In genomic region chr2:75241696-75242095, GRCh38 we compare ENCODE assay signal across 11 cellular contexts. TPM values are rescaled to one million over a fixed set of nuclear protein-coding genes. Genes with fewer than 3 reads are reported as not detected.
DNase-seq lines count a peak whose midpoint lies in the region; ATAC-seq and TF ChIP-seq lines count a peak whose summit lies in the region.
"Had no signal": no experiment of that assay in that cellular context is flagged by ENCODE, and none has a peak within 500 bp of the region (broad histone marks: within the 10 kb centered on the region; RNA-seq: fewer than 3 reads in every experiment).

No MANE protein-coding gene starts in this region.

- no peaks in the 10 kb centered on the region for H3K36me3 Mint-ChIP-seq in MCF 10A (ENCODE audit: insufficient read depth, unreplicated experiment)
- peaks cover 0 to 7% of the 10 kb centered on the region in 2 donors for H3K36me3 Mint-ChIP-seq in activated naive CD4-positive, alpha-beta T cell treated with anti-CD3 and anti-CD28 coated beads, Interleukin-2, amount 50 U/mL, for 72 hours

- H3K9me3 Mint-ChIP-seq in MCF 10A (ENCODE audit: unreplicated experiment), result no peaks in the 10 kb centered on the region
- H3K9me3 Mint-ChIP-seq in activated naive CD4-positive, alpha-beta T cell treated with anti-CD3 and anti-CD28 coated beads, Interleukin-2, amount 50 U/mL, for 72 hours, result peaks cover 0 to 8% of the 10 kb centered on the region in 2 donors

- WGBS in mammary epithelial cell (ENCODE audit: low coverage, missing lambda C conversion rate), result 95% methylated on average over 4 of the region's 4 CpGs

- CTCF ChIA-PET in MCF 10A (lab: Yijun Ruan, JAX) (interaction anchor here (0.6 to 4.0 kb wide), 25 partner anchors 8 to 550 kb away, joined by 3 to 45 read pairs (median 4); partner anchors contain the start of gene TACR1), mammary epithelial cell (lab: Charles Lee; ENCODE audit: low non-redundant PET) (interaction anchor here (0.6 kb wide), 1 partner anchor 85 kb away, joined by 4 read pairs; no protein-coding TSS in a partner anchor)

- in situ Hi-C loops in mammary epithelial cell (cut with MboI; ENCODE audit: low sequenced_read_pairs in 2 of 2), result no loop called here

- no TSS peak for BruUV-seq in MCF 10A (replicated peaks; lab: Mats Ljungman, UMichigan)
- no TSS peak for BruUV-seq in mammary epithelial cell (replicated peaks; lab: Mats Ljungman, UMichigan)

- H3K4me3 Mint-ChIP-seq in MCF 10A (ENCODE audit: unreplicated experiment), result no peak overlapping the region

- no peak for TF ChIP-seq POLR2A in breast epithelium (IDR thresholded peaks at IDR 0.05)

- H3K27ac ChIP-seq in breast epithelium (no peak overlapping the region), mammary epithelial cell (ENCODE audit: insufficient read depth, low read depth, low read length) (no peak overlapping the region)

- no peaks in the 10 kb centered on the region for H3K79me2 ChIP-seq in mammary epithelial cell (ENCODE audit: insufficient read depth, low read length)

- dilution Hi-C loops in mammary epithelial cell (cut with HindIII; ENCODE audit: low sequenced_read_pairs), result no loop called here

- H3K36me3 ChIP-seq in breast epithelium (no peaks in the 10 kb centered on the region), mammary epithelial cell (ENCODE audit: insufficient read depth, low read length) (no peaks in the 10 kb centered on the region)

- H3K9me3 ChIP-seq in breast epithelium (peaks cover 16 to 20% of the 10 kb centered on the region in 2 donors), mammary epithelial cell (replicated peaks; ENCODE audit: insufficient read depth, low read length) (no peaks in the 10 kb centered on the region)

- no peaks in the 10 kb centered on the region for H3K27me3 Mint-ChIP-seq in MCF 10A (ENCODE audit: insufficient read depth, unreplicated experiment)

- TF ChIP-seq CTCF in MCF 10A (IDR thresholded peaks at IDR 0.05; ENCODE audit: unreplicated experiment), result no peak
- no peak for TF ChIP-seq CTCF in breast epithelium (IDR thresholded peaks at IDR 0.05)
- peak; percentile 26 to 35 for TF ChIP-seq CTCF in mammary epithelial cell (conservative IDR thresholded peaks at IDR 0.05 in 1 of 2, IDR thresholded peaks at IDR 0.05 in 1 of 2; ENCODE audit: extremely low read depth in 1 of 2, insufficient read depth in 1 of 2, low read depth in 1 of 2, low read length in 2 of 2)

- ATAC-seq in activated naive CD4-positive, alpha-beta T cell treated with anti-CD3 and anti-CD28 coated beads, Interleukin-2, amount 50 U/mL, for 72 hours, result no peak
- ATAC-seq: left colon had no signal

- no peaks in the 10 kb centered on the region for H4K20me1 ChIP-seq in mammary epithelial cell (ENCODE audit: insufficient read depth, low read length)

- H3K4me2 ChIP-seq in mammary epithelial cell (ENCODE audit: insufficient read depth, low read depth, low read length), result no peak overlapping the region

- no peak overlapping the region for H3K27ac Mint-ChIP-seq in MCF 10A (ENCODE audit: low read depth, unreplicated experiment)
- H3K27ac Mint-ChIP-seq in activated naive CD4-positive, alpha-beta T cell treated with anti-CD3 and anti-CD28 coated beads, Interleukin-2, amount 50 U/mL, for 72 hours, result no peak overlapping the region

- no peak overlapping the region for H3K4me3 ChIP-seq in breast epithelium
- no peak overlapping the region for H3K4me3 ChIP-seq in mammary epithelial cell (replicated peaks in 1 of 3; ENCODE audit: insufficient read depth in 1 of 3, low read depth in 2 of 3, low read length in 3 of 3)

- H2AFZ ChIP-seq in mammary epithelial cell (ENCODE audit: low read depth, low read length), result no peak overlapping the region

- intact Hi-C loops in MCF 10A (cut with micrococcal nuclease) (loop anchor here (1.0 to 2.0 kb wide), 2 partner anchors 176 to 551 kb away; no protein-coding TSS in a partner anchor), breast epithelium (cut with DNase I; ENCODE audit: low total_unique reads) (no loop called here), mammary epithelial cell (cut with micrococcal nuclease) (loop anchor here (1.0 to 5.0 kb wide), 3 partner anchors 176 to 551 kb away; no protein-coding TSS in a partner anchor)

- H3K4me1 ChIP-seq in breast epithelium (no peaks in the 10 kb centered on the region), mammary epithelial cell (ENCODE audit: insufficient read depth, low read length) (no peaks in the 10 kb centered on the region)

- POLR2A ChIA-PET in MCF 10A (lab: Yijun Ruan, JAX), result no interaction called here

- H3K9ac ChIP-seq in mammary epithelial cell (ENCODE audit: insufficient read depth, low read length), result no peak overlapping the region

- peaks cover 9% of the 10 kb centered on the region for H3K4me1 Mint-ChIP-seq in MCF 10A (ENCODE audit: insufficient read depth, unreplicated experiment)

- H3K27me3 ChIP-seq in breast epithelium (no peaks in the 10 kb centered on the region), mammary epithelial cell (ENCODE audit: insufficient read depth, low read length) (no peaks in the 10 kb centered on the region)

- DNase-seq in MCF 10A (ENCODE audit: unreplicated experiment) (peak; percentile 40), breast epithelium (ENCODE audit: low spot score in 2 of 2) (no peak), NCI-H69 (lab: John Stamatoyannopoulos, UW) (peak; percentile 1), mammary epithelial cell (peak; percentile 5), activated gamma-delta T cell (lab: John Stamatoyannopoulos, UW) (no peak), foreskin melanocyte (no peak)
- no peak for DNase-seq in stimulated activated CD4-positive, alpha-beta T cell treated with anti-CD3 and anti-CD28 coated beads, Interleukin-12 subunit alpha, Interleukin-12 subunit beta, amount 100 ng/mL, for 4 hours
- DNase-seq in activated naive CD4-positive, alpha-beta T cell treated with anti-CD3 and anti-CD28 coated beads, Interleukin-2, amount 50 U/mL, for 72 hours (ENCODE audit: low spot score in 2 of 2), result no peak
- DNase-seq: C1 segment of cervical spinal cord, cortex of kidney, left colon had no signal

RNA-seq across cellular contexts. Expression of gene TACR1, which starts 42.4 kb away (rescaled TPM):
- total RNA-seq in MCF 10A (2022), result not detected in 2 replicates
- 1 to 10 TPM; 1.3 to 5.9 (median 2.4) TPM for total RNA-seq in breast epithelium
- total RNA-seq in mammary epithelial cell, result not detected
- not detected for polyA plus RNA-seq in mammary epithelial cell
- not detected for polyA minus RNA-seq in mammary epithelial cell
- not detected for total RNA-seq in activated naive CD4-positive, alpha-beta T cell treated with anti-CD3 and anti-CD28 coated beads, Interleukin-2, amount 50 U/mL, for 72 hours

Comparison
In these comparisons a context has a peak if more than half of its experiments do, and no peak if none do; other contexts are left out.
1. DNase-seq: peak in MCF 10A (single experiment), NCI-H69 (single experiment) and mammary epithelial cell (single experiment); none in breast epithelium (0 of 2), stimulated activated CD4-positive, alpha-beta T cell treated with anti-CD3 and anti-CD28 coated beads, Interleukin-12 subunit alpha, Interleukin-12 subunit beta, amount 100 ng/mL, for 4 hours (single experiment), activated naive CD4-positive, alpha-beta T cell treated with anti-CD3 and anti-CD28 coated beads, Interleukin-2, amount 50 U/mL, for 72 hours (0 of 2), activated gamma-delta T cell (single experiment) and foreskin melanocyte (single experiment).
2. CTCF ChIP-seq: peak in mammary epithelial cell (2 of 2); none in MCF 10A (single experiment) and breast epithelium (0 of 3).